8 cellular contexts compared by ENCODE assay signal in the genomic region with DNA sequence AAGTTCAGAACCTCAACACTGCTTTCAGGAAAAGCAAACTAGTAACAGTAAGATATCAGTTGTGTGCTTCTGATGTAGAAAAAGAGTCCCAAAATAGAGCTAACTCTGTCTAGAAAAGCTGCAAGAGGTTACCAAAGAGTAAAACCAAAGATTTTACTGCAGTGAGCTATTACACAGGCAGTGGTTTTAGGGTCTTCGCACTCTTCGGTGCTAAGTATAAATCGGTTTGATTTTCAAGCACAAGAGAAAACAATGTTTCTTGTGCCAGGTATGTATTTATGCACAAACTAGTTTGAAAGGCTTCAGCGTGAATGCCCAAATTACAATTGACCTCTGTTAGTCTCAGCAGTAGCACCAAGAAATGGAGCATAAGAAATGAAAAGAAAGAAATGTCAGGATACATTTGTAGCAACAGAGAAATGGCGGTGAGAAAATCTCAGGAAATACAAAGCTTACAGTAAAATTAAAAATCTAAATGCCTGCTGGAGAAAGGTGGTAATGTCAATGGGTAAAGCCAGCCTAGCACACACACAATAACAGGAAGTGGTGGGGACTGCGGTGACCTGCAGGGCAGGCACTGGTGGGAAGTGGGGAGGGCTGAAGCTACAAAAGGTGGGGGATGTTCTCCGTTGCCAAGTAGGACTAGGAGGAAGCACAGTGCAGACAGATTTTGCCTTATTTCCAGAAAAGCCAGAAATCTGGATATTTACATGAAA. TPM values are rescaled to one million over a fixed set of nuclear protein-coding genes. Genes with fewer than 3 reads are reported as not detected.
DNase-seq lines count a peak whose midpoint lies in the region; ATAC-seq and TF ChIP-seq lines count a peak whose summit lies in the region.

No MANE protein-coding gene starts in this region.

- H3K27ac ChIP-seq in right atrium auricular region (no peak overlapping the region), mesenchymal stem cell (ENCODE audit: low read length, poor library complexity, severe bottlenecking) (no peak overlapping the region), thymus (ENCODE audit: low read depth) (peak overlapping the region; percentile 95)

- DNase-seq in Right ventricle myocardium inferior (ENCODE audit: missing footprints) (peak; percentile 73), right atrium auricular region (ENCODE audit: low spot score) (no peak), SW480 (ENCODE audit: low spot score) (peak; percentile 69), mesenchymal stem cell (peak; percentile 33), LoVo (ENCODE audit: low spot score) (no peak)
- DNase-seq in activated naive CD4-positive, alpha-beta T cell treated with anti-CD3 and anti-CD28 coated beads, Interleukin-2, amount 50 U/mL, for 72 hours (ENCODE audit: low spot score in 2 of 2): peak; percentile 62 to 69

- H4K8ac ChIP-seq in mesenchymal stem cell (ENCODE audit: low read length): no peak overlapping the region

- peaks cover 13 to 32% of the 10 kb centered on the region in 2 donors for H3K36me3 Mint-ChIP-seq in activated naive CD4-positive, alpha-beta T cell treated with anti-CD3 and anti-CD28 coated beads, Interleukin-2, amount 50 U/mL, for 72 hours

- TF ChIP-seq CTCF in right atrium auricular region (IDR thresholded peaks at IDR 0.05): no peak

- H3K9me3 ChIP-seq in right atrium auricular region (no peaks in the 10 kb centered on the region), mesenchymal stem cell (ENCODE audit: control insufficient read depth, low read length) (no peaks in the 10 kb centered on the region), thymus (ENCODE audit: control insufficient read depth) (no peaks in the 10 kb centered on the region)

- H3K4me2 ChIP-seq in mesenchymal stem cell (ENCODE audit: low read length, poor library complexity, severe bottlenecking): no peak overlapping the region

- no peak overlapping the region for H2BK15ac ChIP-seq in mesenchymal stem cell (ENCODE audit: low read depth, poor library complexity, severe bottlenecking)

- H3K27me3 ChIP-seq in right atrium auricular region (no peaks in the 10 kb centered on the region), mesenchymal stem cell (ENCODE audit: control insufficient read depth in 1 of 2, insufficient read depth in 1 of 2, low read length in 2 of 2) (no peaks in the 10 kb centered on the region), thymus (ENCODE audit: control insufficient read depth, insufficient read depth) (no peaks in the 10 kb centered on the region)

- H4K91ac ChIP-seq in mesenchymal stem cell (ENCODE audit: low read length): no peak overlapping the region

- H3K4me1 ChIP-seq in right atrium auricular region (no peaks in the 10 kb centered on the region), mesenchymal stem cell (ENCODE audit: control insufficient read depth, insufficient read depth, low read depth, low read length) (peaks cover 3% of the 10 kb centered on the region), thymus (ENCODE audit: control insufficient read depth, insufficient read depth, low read length) (peaks cover 31% of the 10 kb centered on the region)

- WGBS in mesenchymal stem cell: 58% methylated on average over 6 of the region's 7 CpGs
- 14% methylated on average over 7 of the region's 7 CpGs for WGBS in thymus

- H3K36me3 ChIP-seq in right atrium auricular region: no peaks in the 10 kb centered on the region
- H3K36me3 ChIP-seq in mesenchymal stem cell (ENCODE audit: control insufficient read depth in 1 of 2, insufficient read depth in 2 of 2, low read depth in 1 of 2, low read length in 2 of 2): no peaks in the 10 kb centered on the region
- H3K36me3 ChIP-seq in thymus (ENCODE audit: control insufficient read depth, insufficient read depth): no peaks in the 10 kb centered on the region

- H2BK120ac ChIP-seq in mesenchymal stem cell (ENCODE audit: low read depth, low read length): no peak overlapping the region

- peaks cover 8 to 15% of the 10 kb centered on the region in 2 donors for H3K9me3 Mint-ChIP-seq in activated naive CD4-positive, alpha-beta T cell treated with anti-CD3 and anti-CD28 coated beads, Interleukin-2, amount 50 U/mL, for 72 hours

- peak overlapping the region in 1 of 2 experiments; percentile 11 for H3K18ac ChIP-seq in mesenchymal stem cell (ENCODE audit: low read depth in 1 of 2, low read length in 2 of 2)

- H3K9ac ChIP-seq in mesenchymal stem cell (ENCODE audit: low read length): no peak overlapping the region

- no peak overlapping the region for H3K4ac ChIP-seq in mesenchymal stem cell (ENCODE audit: low read depth in 1 of 2, low read length in 2 of 2)

- peak overlapping the region; percentile 36 for H2AFZ ChIP-seq in mesenchymal stem cell (ENCODE audit: low read depth, low read length)

- H3K23ac ChIP-seq in mesenchymal stem cell (ENCODE audit: low read length in 2 of 2): no peak overlapping the region

- no peak overlapping the region for H2BK5ac ChIP-seq in mesenchymal stem cell (ENCODE audit: low read depth, low read length, poor library complexity, severe bottlenecking)

- H3K79me1 ChIP-seq in mesenchymal stem cell (replicated peaks; ENCODE audit: low read length, poor library complexity, severe bottlenecking): no peaks in the 10 kb centered on the region

- intact Hi-C loops in Right ventricle myocardium inferior (cut with DNase I): no loop called here

- no peak overlapping the region for H3K14ac ChIP-seq in mesenchymal stem cell (ENCODE audit: low read length in 2 of 2)

- ATAC-seq in Right ventricle myocardium inferior: no peak
- peak; percentile 94 for ATAC-seq in HG03280 (IDR thresholded peaks at IDR 0.05; ENCODE audit: unreplicated experiment)
- ATAC-seq in activated naive CD4-positive, alpha-beta T cell treated with anti-CD3 and anti-CD28 coated beads, Interleukin-2, amount 50 U/mL, for 72 hours: peak; percentile 91 to 96

- H3K4me3 ChIP-seq in right atrium auricular region (no peak overlapping the region), mesenchymal stem cell (ENCODE audit: insufficient read depth in 1 of 2, low read depth in 1 of 2, low read length in 2 of 2) (no peak overlapping the region), thymus (ENCODE audit: low read length) (peak overlapping the region; percentile 10)

- H3K27ac Mint-ChIP-seq in activated naive CD4-positive, alpha-beta T cell treated with anti-CD3 and anti-CD28 coated beads, Interleukin-2, amount 50 U/mL, for 72 hours: peak overlapping the region; percentile 81 to 82

- H2BK12ac ChIP-seq in mesenchymal stem cell (ENCODE audit: low read length in 2 of 2): peak overlapping the region in 1 of 2 experiments; percentile 94

- H2AK5ac ChIP-seq in mesenchymal stem cell (ENCODE audit: low read length, severe bottlenecking): no peak overlapping the region

RNA-seq across cellular contexts. Expression of a gene that starts 18.0 kb away (rescaled TPM):
- total RNA-seq in Right ventricle myocardium inferior (51.2 TPM), right atrium auricular region (10 to 100 TPM; 55.1 to 86.6 TPM)
- total RNA-seq in activated naive CD4-positive, alpha-beta T cell treated with anti-CD3 and anti-CD28 coated beads, Interleukin-2, amount 50 U/mL, for 72 hours: 10 to 100 TPM; 27.2 to 34.3 TPM
- 16.8 TPM for polyA plus RNA-seq in mesenchymal stem cell (2013, experiment 1 of 2)
- polyA plus RNA-seq in mesenchymal stem cell (2013, experiment 2 of 2): 16.8 TPM
- 11.8 TPM for polyA plus RNA-seq in thymus

Comparison
In these comparisons a context has a peak if more than half of its experiments do, and no peak if none do; other contexts are left out.
1. DNase-seq: peak in Right ventricle myocardium inferior (single experiment), SW480 (single experiment), activated naive CD4-positive, alpha-beta T cell treated with anti-CD3 and anti-CD28 coated beads, Interleukin-2, amount 50 U/mL, for 72 hours (2 of 2) and mesenchymal stem cell (single experiment); none in right atrium auricular region (single experiment) and LoVo (single experiment).